8 cellular contexts compared by ENCODE assay signal in the genomic region with DNA sequence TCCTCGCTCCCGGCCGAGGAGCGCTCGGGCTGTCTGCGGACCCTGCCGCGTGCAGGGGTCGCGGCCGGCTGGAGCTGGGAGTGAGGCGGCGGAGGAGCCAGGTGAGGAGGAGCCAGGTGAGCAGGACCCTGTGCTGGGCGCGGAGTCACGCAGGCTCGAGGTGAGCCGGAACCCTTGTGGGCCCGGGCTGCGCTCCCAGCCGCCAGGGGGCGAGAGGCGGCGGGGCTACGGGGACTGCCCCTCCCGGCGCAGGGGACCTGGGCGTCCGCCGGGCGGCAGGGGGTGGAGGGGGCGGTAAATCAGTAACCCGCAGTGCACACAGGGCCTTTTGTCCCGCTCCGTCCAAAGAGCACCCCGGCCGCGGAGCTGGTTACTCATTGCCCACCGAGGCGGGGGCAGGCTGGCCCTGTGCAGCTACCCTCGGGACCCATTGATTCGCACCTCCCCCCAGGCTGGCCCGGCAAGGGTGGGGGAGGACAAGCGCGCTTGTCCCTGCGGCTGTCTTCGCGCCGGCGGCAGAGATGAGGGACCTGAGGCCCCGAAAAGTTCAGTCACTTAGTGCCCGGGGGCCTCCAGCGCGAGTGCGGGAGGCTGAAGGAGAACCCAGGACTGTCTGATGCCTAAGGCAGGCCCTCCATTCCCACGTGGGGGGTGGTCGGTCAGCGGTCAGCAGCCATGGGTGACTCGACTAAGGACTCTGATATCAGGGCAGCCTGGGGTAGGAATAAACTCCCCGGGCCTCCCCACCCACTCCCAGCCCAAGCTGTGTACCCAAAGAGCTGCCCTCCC. TPM values are rescaled to one million over a fixed set of nuclear protein-coding genes. Genes with fewer than 3 reads are reported as not detected.
DNase-seq lines count a peak whose midpoint lies in the region; ATAC-seq, FAIRE-seq and TF ChIP-seq lines count a peak whose summit lies in the region.

No MANE protein-coding gene starts in this region.

- FAIRE-seq in small intestine (lab: Jason Lieb, UNC): no peak

- H3K4me3 ChIP-seq in Peyer's patch (peak overlapping the region; percentile 47 to 74 (median 64)), right cardiac atrium (ENCODE audit: low read length) (peak overlapping the region; percentile 27), small intestine (ENCODE audit: low read depth in 1 of 2, low read length in 2 of 2) (peak overlapping the region; percentile 19 to 49)

- 5% methylated on average over 60 of the region's 60 CpGs for WGBS in right cardiac atrium
- 2 to 3% (median 2%) methylated on average over 39 to 60 of the region's 60 CpGs for WGBS in small intestine, 3 donors

- peak; percentile 49 to 59 for TF ChIP-seq POLR2A in Peyer's patch (IDR thresholded peaks at IDR 0.05)

- peak in 5 of 6 experiments; percentile 68 to 97 (median 94) for TF ChIP-seq CTCF in Peyer's patch (IDR thresholded peaks at IDR 0.05)

- ATAC-seq in Right ventricle myocardium inferior: peak; percentile 32
- ATAC-seq in HG03066 (IDR thresholded peaks at IDR 0.05; ENCODE audit: low read depth, unreplicated experiment): peak; percentile 53
- peak; percentile 50 to 60 for ATAC-seq in right cardiac atrium

- H3K4me1 ChIP-seq in Peyer's patch: peaks cover 0 to 52% (median 4%) of the 10 kb centered on the region in 4 donors
- H3K4me1 ChIP-seq in right cardiac atrium (ENCODE audit: control insufficient read depth, insufficient read depth, low read length): peaks cover 9% of the 10 kb centered on the region
- H3K4me1 ChIP-seq in small intestine (ENCODE audit: control insufficient read depth in 2 of 2, insufficient read depth in 1 of 2, low read depth in 1 of 2, low read length in 1 of 2): peaks cover 0 to 6% of the 10 kb centered on the region in 2 donors

- H3K27me3 ChIP-seq in Peyer's patch (no peaks in the 10 kb centered on the region), right cardiac atrium (ENCODE audit: control insufficient read depth, insufficient read depth) (no peaks in the 10 kb centered on the region), small intestine (ENCODE audit: control insufficient read depth in 2 of 2, insufficient read depth in 2 of 2, low read length in 2 of 2) (no peaks in the 10 kb centered on the region)

- DNase-seq in Right ventricle myocardium inferior (ENCODE audit: missing footprints): peak; percentile 73
- no peak for DNase-seq in cardiac septum (ENCODE audit: low spot score)
- peak; percentile 44 to 94 (median 89) for DNase-seq in Peyer's patch
- DNase-seq in activated gamma-delta T cell treated with Interleukin-2 at 50 U/mL for 16 hours: peak; percentile 51
- DNase-seq in right cardiac atrium: peak in 2 of 3 donors; percentile 44 to 82
- peak; percentile 93 for DNase-seq in small intestine
- DNase-seq in cerebellum (ENCODE audit: low spot score): no peak

- no peaks in the 10 kb centered on the region for H3K9me3 ChIP-seq in Peyer's patch
- no peaks in the 10 kb centered on the region for H3K9me3 ChIP-seq in right cardiac atrium (ENCODE audit: control insufficient read depth, low read length)
- H3K9me3 ChIP-seq in small intestine (ENCODE audit: control insufficient read depth, low read depth): no peaks in the 10 kb centered on the region

- intact Hi-C loops in Right ventricle myocardium inferior (cut with DNase I) (no loop called here), cardiac septum (cut with DNase I) (no loop called here), right cardiac atrium (cut with DNase I) (no loop called here)

- H3K36me3 ChIP-seq in Peyer's patch (peaks cover 0 to under 1% (median 0%) of the 10 kb centered on the region in 3 donors), small intestine (ENCODE audit: control insufficient read depth in 2 of 2, insufficient read depth in 2 of 2, low read length in 2 of 2) (no peaks in the 10 kb centered on the region)

- peak overlapping the region; percentile 49 to 92 (median 74) for H3K27ac ChIP-seq in Peyer's patch
- no peak overlapping the region for H3K27ac ChIP-seq in right cardiac atrium (ENCODE audit: low read length)
- peak overlapping the region; percentile 45 to 79 for H3K27ac ChIP-seq in small intestine (ENCODE audit: low read depth in 1 of 2, low read length in 1 of 2)

RNA-seq across cellular contexts. Expression of gene FGFR4, which starts 0.4 kb away (rescaled TPM):
- total RNA-seq in Right ventricle myocardium inferior (4.3 TPM), cardiac septum (0.40 TPM), Peyer's patch (100 to 1,000 TPM in 1 of 4 donors, 10 to 100 TPM in 3; 43.0 to 264 (median 72.3) TPM), right cardiac atrium (1 to 10 TPM; 1.9 to 3.7 (median 3.5) TPM), cerebellum (4.5 TPM)
- polyA plus RNA-seq in right cardiac atrium (1.5 TPM), small intestine (10 to 100 TPM in 1 of 3 donors, 1 to 10 TPM in 2; 7.6 to 69.6 (median 9.7) TPM)

RNA-seq across cellular contexts. Expression of gene NSD1, which starts 46.5 kb away (rescaled TPM):
- 36.1 TPM for total RNA-seq in Right ventricle myocardium inferior
- total RNA-seq in cardiac septum: 53.9 TPM
- total RNA-seq in Peyer's patch: 100 to 1,000 TPM in 1 of 4 donors, 10 to 100 TPM in 3; 46.4 to 112 (median 50.1) TPM
- 10 to 100 TPM; 44.1 to 55.5 (median 50.6) TPM for total RNA-seq in right cardiac atrium
- polyA plus RNA-seq in right cardiac atrium: 10.0 TPM
- 10 to 100 TPM in 1 of 3 donors, 1 to 10 TPM in 2; 4.3 to 17.7 (median 5.4) TPM for polyA plus RNA-seq in small intestine
- 102 TPM for total RNA-seq in cerebellum

Comparison
In these comparisons a context has a peak if more than half of its experiments do, and no peak if none do; other contexts are left out.
1. DNase-seq: peak in Right ventricle myocardium inferior (single experiment), Peyer's patch (3 of 3), activated gamma-delta T cell treated with Interleukin-2 at 50 U/mL for 16 hours (single experiment), right cardiac atrium (2 of 3) and small intestine (single experiment); none in cardiac septum (single experiment) and cerebellum (single experiment).
2. Peak in every context shown above with its lines, with median percentiles within 50 percentile points of each other: ATAC-seq and H3K4me3 ChIP-seq.